In genomic region chr11:40491341-40491740, GRCh38 we compare ENCODE assay signal across 23 cellular contexts.
"Had no signal": no experiment of that assay in that cellular context is flagged by ENCODE, and none has a peak within 500 bp of the region (broad histone marks: within the 10 kb centered on the region; RNA-seq: fewer than 3 reads in every experiment).

No MANE protein-coding gene starts in this region.

- H3K27me3 ChIP-seq: neural progenitor cell, ovary, right lobe of liver, sigmoid colon, stomach, thyroid gland, tibial nerve, upper lobe of left lung, vagina had no signal

- H3K9me3 ChIP-seq: ovary, psoas muscle, right lobe of liver, stomach, thoracic aorta, thyroid gland, tibial nerve, upper lobe of left lung, vagina had no signal

- H3K27ac ChIP-seq: neural progenitor cell, ovary, parathyroid adenoma, psoas muscle, right lobe of liver, sigmoid colon, stomach, thoracic aorta, thyroid gland, tibial nerve, upper lobe of left lung, vagina had no signal

- H2AFZ ChIP-seq: neural progenitor cell, parathyroid adenoma had no signal

- H3K4me3 ChIP-seq: neural progenitor cell, ovary, psoas muscle, right lobe of liver, sigmoid colon, stomach, thoracic aorta, thyroid gland, tibial nerve, upper lobe of left lung, vagina had no signal

- H3K79me2 ChIP-seq: parathyroid adenoma had no signal

- H3K4me1 ChIP-seq: neural progenitor cell, parathyroid adenoma, psoas muscle, right lobe of liver, sigmoid colon, thyroid gland, tibial nerve, upper lobe of left lung, vagina had no signal

- DNase-seq: occipital lobe; ovary; posterior cingulate gyrus; psoas muscle; right cardiac atrium; right lobe of liver; sigmoid colon; small intestine; stimulated activated CD4-positive, alpha-beta T cell treated with anti-CD3 and anti-CD28 coated beads, Interleukin-15, amount 100 ng/mL, for 24 hours; stimulated activated CD4-positive, alpha-beta T cell treated with anti-CD3 and anti-CD28 coated beads, Interleukin-2, amount 100 ng/mL, for 24 hours; stimulated activated CD4-positive, alpha-beta T cell treated with anti-CD3 and anti-CD28 coated beads, Interleukin-2, amount 100 ng/mL, for 48 hours; stimulated activated CD4-positive, alpha-beta T cell treated with anti-CD3 and anti-CD28 coated beads, Interleukin-4, amount 100 ng/mL, for 24 hours; stimulated activated naive B cell treated with anti-CD40 and anti-IgM and Interleukin-4, amounts not matched to agents 10 μg/mL and 1 μg/mL and 100 μg/mL, for 72 hours; stimulated activated naive CD4-positive, alpha-beta T cell treated with Interleukin-2 at 50 U/mL for 16 hours; stomach; thyroid gland; trophoblast cell; upper lobe of left lung had no signal

- H3K4me2 ChIP-seq: neural progenitor cell had no signal

- H3K36me3 ChIP-seq: neural progenitor cell, ovary, right lobe of liver, sigmoid colon, stomach, thoracic aorta, thyroid gland, tibial nerve, upper lobe of left lung, vagina had no signal

- H3K9ac ChIP-seq: neural progenitor cell, parathyroid adenoma had no signal
